Comparison of ENCODE assay signal across 1 cellular context in genomic region chr22:28711820-28712777, GRCh38.
TF ChIP-seq lines count a peak whose summit lies in the region.

No MANE protein-coding gene starts in this region.

TF ChIP-seq in A549, 52 proteins besides CTCF, POLR2A, EP300 and RAD21 (continued from another document):
- TF ChIP-seq MAZ (IDR thresholded peaks at IDR 0.05; ENCODE audit: borderline replicate concordance, low read depth, low read length) (no peak), BHLHE40 (IDR thresholded peaks at IDR 0.05; ENCODE audit: low read depth, low read length) (no peak), CEBPB (IDR thresholded peaks at IDR 0.05) (peak; percentile 98 to 99), JUNB (IDR thresholded peaks at IDR 0.05) (peak; percentile 89), JUN (IDR thresholded peaks at IDR 0.05) (peak; percentile 85 to 86; a peak in 4 of 5 replicates), PBX3 (IDR thresholded peaks at IDR 0.05) (peak; percentile 51; the same call in 1 of the 2 replicates), SMC3 (IDR thresholded peaks at IDR 0.05) (peak; percentile 33; the same call in 1 of the 3 replicates), BCL3 (IDR thresholded peaks at IDR 0.05) (peak; percentile 89; the same call in 2 of the 3 replicates), HMGXB4 (CRISPR knock-in tag; IDR thresholded peaks at IDR 0.05; ENCODE audit: borderline replicate concordance) (no peak), HOXB13 (CRISPR knock-in tag; IDR thresholded peaks at IDR 0.05; ENCODE audit: low read depth) (0 out of 2 replicates have a peak, but pooled peaks have one; percentile 16), MAX (IDR thresholded peaks at IDR 0.05) (peak; percentile 44; the same call in 1 of the 2 replicates), FOSL2 (IDR thresholded peaks at IDR 0.05) (no peak), FOSL2 (CRISPR knock-in tag; IDR thresholded peaks at IDR 0.05) (peak; percentile 73), MAFK (IDR thresholded peaks at IDR 0.05; ENCODE audit: partially characterized antibody) (no peak), KDM1A (IDR thresholded peaks at IDR 0.05; ENCODE audit: low read depth) (no peak)
TF ChIP-seq in A549: peak in this region for 12.
